In the genomic region with DNA sequence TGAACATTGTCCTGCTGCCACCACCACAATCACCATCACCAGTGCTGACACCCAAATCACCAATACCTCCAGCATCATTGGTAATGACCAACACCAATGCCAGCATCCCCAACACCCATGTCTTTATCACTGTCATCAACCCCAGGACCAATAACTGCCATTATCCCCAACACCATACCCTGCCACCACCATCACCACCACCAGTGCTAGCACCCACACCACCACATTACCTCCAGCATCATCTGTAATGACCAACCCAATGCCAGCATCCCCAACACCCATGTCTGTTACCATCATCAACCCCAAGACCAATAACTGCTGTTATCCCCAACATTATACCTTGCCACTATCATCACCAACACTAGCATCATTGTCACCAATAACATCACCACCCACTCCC, we compare ENCODE assay signal across 31 cellular contexts. TPM values are rescaled to one million over a fixed set of nuclear protein-coding genes. Genes with fewer than 3 reads are reported as not detected.
"Had no signal": no experiment of that assay in that cellular context is flagged by ENCODE, and none has a peak within 500 bp of the region (broad histone marks: within the 10 kb centered on the region; RNA-seq: fewer than 3 reads in every experiment).

No MANE protein-coding gene starts in this region.

- H3K4me3 Mint-ChIP-seq: activated CD4-positive, alpha-beta T cell treated with anti-CD3 and anti-CD28 coated beads for 36 hours; activated CD8-positive, alpha-beta T cell treated with anti-CD3 and anti-CD28 coated beads for 36 hours; activated naive CD8-positive, alpha-beta T cell treated with anti-CD3 and anti-CD28 coated beads, Interleukin-2, amount 10 ng/mL, durations not matched to agents 7 days and 5 days had no signal

- DNase-seq: activated CD4-positive, alpha-beta T cell treated with anti-CD3 and anti-CD28 coated beads for 36 hours; activated CD4-positive, alpha-beta T cell treated with anti-CD3 and anti-CD28 coated beads, Interleukin-2, amount 50 U/mL, for 1 hour; activated CD8-positive, alpha-beta memory T cell treated with anti-CD3 and anti-CD28 coated beads, Interleukin-2, amount 50 U/mL, for 48 hours; activated CD8-positive, alpha-beta T cell treated with anti-CD3 and anti-CD28 coated beads for 36 hours; activated naive CD4-positive, alpha-beta T cell treated with anti-CD3 and anti-CD28 coated beads, Interleukin-2, amount 50 U/mL, for 16 hours; activated naive CD8-positive, alpha-beta T cell treated with anti-CD3 and anti-CD28 coated beads, Interleukin-2, amount 10 ng/mL, durations not matched to agents 7 days and 5 days; activated T-cell treated with anti-CD3 and anti-CD28 coated beads, Interleukin-2, amount 50 U/mL, for 1 hour; adrenal gland; aorta; central memory CD4-positive, alpha-beta T cell; MG63; MV-4-11; NCI-H1092 treated with DMSO at 0.1 percent for 48 hours; NCI-H1417 treated with DMSO at 0.1 percent for 48 hours; NCI-H1694; NCI-H2029; NCI-H2107; NCI-H2171 treated with DMSO at 0.1 percent for 48 hours; NCI-H345; NCI-H510A; NCI-H526 treated with DMSO at 0.1 percent for 48 hours; NCI-H82; OCI-M1; RPMI8226; T-helper 1 cell; WERI-Rb-1 had no signal

- ATAC-seq: activated CD4-positive, alpha-beta T cell treated with anti-CD3 and anti-CD28 coated beads for 36 hours; activated CD8-positive, alpha-beta T cell treated with anti-CD3 and anti-CD28 coated beads for 36 hours; Panc1; Right ventricle myocardium inferior had no signal

- H3K4me1 ChIP-seq: adrenal gland, breast epithelium had no signal

- H3K9me3 ChIP-seq: adrenal gland, breast epithelium, MG63 had no signal

- H3K9me3 Mint-ChIP-seq: activated CD8-positive, alpha-beta T cell treated with anti-CD3 and anti-CD28 coated beads for 36 hours; activated naive CD8-positive, alpha-beta T cell treated with anti-CD3 and anti-CD28 coated beads, Interleukin-2, amount 10 ng/mL, durations not matched to agents 7 days and 5 days had no signal

- H3K27me3 ChIP-seq: adrenal gland, breast epithelium, MG63 had no signal

- H3K36me3 ChIP-seq: adrenal gland, breast epithelium, MG63 had no signal

- H3K4me3 ChIP-seq: adrenal gland, MG63, SK-N-MC had no signal

- H3K27ac ChIP-seq: adrenal gland, breast epithelium, SK-N-MC, WERI-Rb-1 had no signal

- H3K36me3 Mint-ChIP-seq: activated naive CD8-positive, alpha-beta T cell treated with anti-CD3 and anti-CD28 coated beads, Interleukin-2, amount 10 ng/mL, durations not matched to agents 7 days and 5 days had no signal

- H3K27me3 Mint-ChIP-seq: activated CD4-positive, alpha-beta T cell treated with anti-CD3 and anti-CD28 coated beads for 36 hours; activated CD8-positive, alpha-beta T cell treated with anti-CD3 and anti-CD28 coated beads for 36 hours had no signal

- H3K27ac Mint-ChIP-seq: activated CD4-positive, alpha-beta T cell treated with anti-CD3 and anti-CD28 coated beads for 36 hours; activated CD8-positive, alpha-beta T cell treated with anti-CD3 and anti-CD28 coated beads for 36 hours; activated naive CD8-positive, alpha-beta T cell treated with anti-CD3 and anti-CD28 coated beads, Interleukin-2, amount 10 ng/mL, durations not matched to agents 7 days and 5 days had no signal

RNA-seq across cellular contexts. Expression of a gene that starts 6.4 kb away (rescaled TPM):
- total RNA-seq: activated naive CD8-positive, alpha-beta T cell treated with anti-CD3 and anti-CD28 coated beads, Interleukin-2, amount 10 ng/mL, durations not matched to agents 7 days and 5 days had no signal

RNA-seq across cellular contexts. Expression of a gene that starts 10.8 kb away (rescaled TPM):
- total RNA-seq: adrenal gland, breast epithelium, Right ventricle myocardium inferior had no signal

RNA-seq across cellular contexts. Expression of a gene that starts 16.6 kb away (rescaled TPM):
- total RNA-seq: activated CD4-positive, alpha-beta T cell treated with anti-CD3 and anti-CD28 coated beads for 36 hours; activated CD8-positive, alpha-beta T cell treated with anti-CD3 and anti-CD28 coated beads for 36 hours; activated naive CD8-positive, alpha-beta T cell treated with anti-CD3 and anti-CD28 coated beads, Interleukin-2, amount 10 ng/mL, durations not matched to agents 7 days and 5 days; T-helper 2 cell treated with Interferon-gamma antibody and Interleukin-4, amounts not matched to agents 100 ng/mL and 5 ng/mL, for 36 hours had no signal
